Comparison of ENCODE assay signal across 8 cellular contexts in the genomic region with DNA sequence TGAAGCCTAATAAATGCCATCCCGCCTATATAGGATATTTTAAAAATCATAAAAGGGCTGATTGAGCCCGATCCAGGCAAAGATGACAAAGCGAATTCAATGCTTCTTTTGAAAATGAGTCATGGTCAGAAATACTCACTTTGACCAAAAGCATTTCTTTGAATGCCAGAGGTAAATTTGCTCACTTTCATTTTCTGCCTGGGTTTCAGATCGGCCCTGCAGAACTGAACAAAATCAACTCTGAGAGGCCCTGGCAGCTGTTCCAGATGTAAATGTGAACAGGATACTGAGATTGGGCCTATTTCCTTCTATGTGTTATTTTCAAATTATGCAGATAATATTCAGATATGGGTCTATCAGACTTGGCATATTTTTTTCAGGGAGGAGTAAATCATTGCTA.
DNase-seq lines count a peak whose midpoint lies in the region; ATAC-seq and TF ChIP-seq lines count a peak whose summit lies in the region.

No MANE protein-coding gene starts in this region.

- ATAC-seq in GM19452 (IDR thresholded peaks at IDR 0.05; ENCODE audit: unreplicated experiment) (peak; percentile 99), HG03378 (IDR thresholded peaks at IDR 0.05; ENCODE audit: unreplicated experiment) (peak; percentile 97)

- H4K20me1 ChIP-seq in mammary epithelial cell (ENCODE audit: insufficient read depth, low read length), result no peaks in the 10 kb centered on the region

- no peaks in the 10 kb centered on the region for H3K79me2 ChIP-seq in mammary epithelial cell (ENCODE audit: insufficient read depth, low read length)

- TF ChIP-seq CTCF in BJ (IDR thresholded peaks at IDR 0.05; ENCODE audit: insufficient read depth, low read depth, low read length) (no peak), mammary epithelial cell (conservative IDR thresholded peaks at IDR 0.05 in 1 of 2, IDR thresholded peaks at IDR 0.05 in 1 of 2; ENCODE audit: extremely low read depth in 1 of 2, insufficient read depth in 1 of 2, low read depth in 1 of 2, low read length in 2 of 2) (no peak)

- in situ Hi-C loops in mammary epithelial cell (cut with MboI; ENCODE audit: low sequenced_read_pairs in 2 of 2), result no loop called here

- WGBS in mammary epithelial cell (ENCODE audit: low coverage, missing lambda C conversion rate), result 0% methylated on average over 4 of the region's 4 CpGs

- H3K9ac ChIP-seq in mammary epithelial cell (ENCODE audit: insufficient read depth, low read length), result peak overlapping the region; percentile 62

- H2AFZ ChIP-seq in mammary epithelial cell (ENCODE audit: low read depth, low read length), result peak overlapping the region; percentile 71

- intact Hi-C loops in mammary epithelial cell (cut with micrococcal nuclease) (no loop called here), head of caudate nucleus (cut with DNase I) (no loop called here)

- POLR2A ChIA-PET in BJ (lab: Charles Lee), result no interaction called here

- DNase-seq in BJ (ENCODE audit: low read depth), result peak; percentile 30
- peak; percentile 75 for DNase-seq in mammary epithelial cell
- peak; percentile 49 for DNase-seq in smooth muscle cell of the brain vasculature (ENCODE audit: low read depth, low spot score)
- no peak for DNase-seq in NCI-H146 treated with DMSO at 0.1 percent for 48 hours (lab: John Stamatoyannopoulos, UW; ENCODE audit: unreplicated experiment)
- no peak for DNase-seq in DMS79 treated with DMSO at 0.1 percent for 48 hours (lab: John Stamatoyannopoulos, UW)
- DNase-seq in head of caudate nucleus, result no peak

- no peaks in the 10 kb centered on the region for H3K27me3 ChIP-seq in BJ (ENCODE audit: control insufficient read depth, insufficient read depth, low read length)
- H3K27me3 ChIP-seq in mammary epithelial cell (ENCODE audit: insufficient read depth, low read length), result no peaks in the 10 kb centered on the region

- H3K4me2 ChIP-seq in mammary epithelial cell (ENCODE audit: insufficient read depth, low read depth, low read length), result peak overlapping the region; percentile 78

- no peak overlapping the region for H3K4me3 ChIP-seq in BJ (ENCODE audit: low read depth, low read length)
- H3K4me3 ChIP-seq in mammary epithelial cell (replicated peaks in 1 of 3; ENCODE audit: insufficient read depth in 1 of 3, low read depth in 2 of 3, low read length in 3 of 3), result peak overlapping the region in 2 of 3 experiments; percentile 13 to 27

- H3K4me1 ChIP-seq in mammary epithelial cell (ENCODE audit: insufficient read depth, low read length), result peaks cover 34% of the 10 kb centered on the region

- dilution Hi-C loops in mammary epithelial cell (cut with HindIII; ENCODE audit: low sequenced_read_pairs), result no loop called here

- BruUV-seq in mammary epithelial cell (replicated peaks; lab: Mats Ljungman, UMichigan), result no TSS peak

- H3K9me3 ChIP-seq in mammary epithelial cell (replicated peaks; ENCODE audit: insufficient read depth, low read length), result no peaks in the 10 kb centered on the region

- H3K36me3 ChIP-seq in BJ (ENCODE audit: control insufficient read depth, insufficient read depth, low read length) (no peaks in the 10 kb centered on the region), mammary epithelial cell (ENCODE audit: insufficient read depth, low read length) (no peaks in the 10 kb centered on the region)

- peak overlapping the region; percentile 44 for H3K27ac ChIP-seq in mammary epithelial cell (ENCODE audit: insufficient read depth, low read depth, low read length)

- CTCF ChIA-PET in BJ (lab: Yijun Ruan, JAX), result interaction anchor here (1.1 kb wide), 1 partner anchor 18 kb away, joined by 4 read pairs; no protein-coding TSS in a partner anchor
- CTCF ChIA-PET in mammary epithelial cell (lab: Charles Lee; ENCODE audit: low non-redundant PET), result no interaction called here

Comparison
In these comparisons a context has a peak if more than half of its experiments do, and no peak if none do; other contexts are left out.
1. DNase-seq: peak in BJ (single experiment), mammary epithelial cell (single experiment) and smooth muscle cell of the brain vasculature (single experiment); none in NCI-H146 treated with DMSO at 0.1 percent for 48 hours (single experiment), DMS79 treated with DMSO at 0.1 percent for 48 hours (single experiment) and head of caudate nucleus (0 of 42).